8 cellular contexts compared by ENCODE assay signal in genomic region chr11:119095066-119095880, GRCh38. TPM values are rescaled to one million over a fixed set of nuclear protein-coding genes. Genes with fewer than 3 reads are reported as not detected.
DNase-seq lines count a peak whose midpoint lies in the region; ATAC-seq, FAIRE-seq and TF ChIP-seq lines count a peak whose summit lies in the region.

No MANE protein-coding gene starts in this region.

- peaks cover 41% of the 10 kb centered on the region for H3K36me3 Mint-ChIP-seq in nephron (ENCODE audit: low read depth)

- DNase-seq in HCEC 1CT, result peak; percentile 99
- DNase-seq in MG63, result peak; percentile 99
- peak; percentile 99 for DNase-seq in SHP77 (lab: John Stamatoyannopoulos, UW)
- peak; percentile 89 for DNase-seq in activated gamma-delta T cell (lab: John Stamatoyannopoulos, UW)
- DNase-seq in fibroblast of the conjunctiva (ENCODE audit: low read depth), result peak; percentile 99
- DNase-seq in stimulated activated naive CD8-positive, alpha-beta T cell treated with anti-CD3 and anti-CD28 coated beads, Interleukin-15, Interleukin-2, amounts not matched to agents 100 U/mL and 50 U/mL, for 24 hours, result peak; percentile 99

- no peaks in the 10 kb centered on the region for H3K9me3 Mint-ChIP-seq in nephron

- peaks cover 42% of the 10 kb centered on the region for H3K4me1 Mint-ChIP-seq in nephron

- peak; percentile 100 for FAIRE-seq in G401.6 (lab: Jason Lieb, UNC)

- H3K9me3 ChIP-seq in MG63, result no peaks in the 10 kb centered on the region

- peak in 2 of 3 experiments; percentile 32 to 48 for TF ChIP-seq CTCF in nephron (IDR thresholded peaks at IDR 0.05; ENCODE audit: unreplicated experiment in 3 of 3)

- H3K4me3 ChIP-seq in MG63, result peak overlapping the region; percentile 79

- peak overlapping the region; percentile 92 to 95 (median 94) for H3K4me3 Mint-ChIP-seq in nephron

- peak; percentile 86 for ATAC-seq in stimulated activated naive CD8-positive, alpha-beta T cell treated with anti-CD3 and anti-CD28 coated beads, Interleukin-15, Interleukin-2, amounts not matched to agents 100 U/mL and 50 U/mL, for 24 hours

- H3K27me3 ChIP-seq in MG63, result no peaks in the 10 kb centered on the region

- peak overlapping the region; percentile 4 to 94 (median 48) for H3K27ac Mint-ChIP-seq in nephron

- H3K36me3 ChIP-seq in MG63, result peaks cover 74% of the 10 kb centered on the region

- H3K27me3 Mint-ChIP-seq in nephron (ENCODE audit: low read depth), result peaks cover 3% of the 10 kb centered on the region

RNA-seq across cellular contexts. Expression of gene DPAGT1, which starts 6.4 kb away (rescaled TPM):
- 7.9 and 18.4 TPM in 2 replicates for total RNA-seq in MG63 (2014; rRNA removed; shearing (Covaris generic); ENCODE audit: low replicate concordance)

RNA-seq across cellular contexts. Expression of gene HMBS, which starts 10.6 kb away (rescaled TPM):
- 35.5 and 54.7 TPM in 2 replicates for total RNA-seq in MG63 (2014; rRNA removed; shearing (Covaris generic); ENCODE audit: low replicate concordance)

RNA-seq across cellular contexts. Expression of gene C2CD2L, which starts 11.9 kb away (rescaled TPM):
- 2.9 and 5.1 TPM in 2 replicates for total RNA-seq in MG63 (2014; rRNA removed; shearing (Covaris generic); ENCODE audit: low replicate concordance)

RNA-seq across cellular contexts. Expression of gene HINFP, which starts 26.1 kb away (rescaled TPM):
- 8.3 and 27.5 TPM in 2 replicates for total RNA-seq in MG63 (2014; rRNA removed; shearing (Covaris generic); ENCODE audit: low replicate concordance)

RNA-seq across cellular contexts. Expression of gene VPS11, which starts 27.7 kb away (rescaled TPM):
- total RNA-seq in MG63 (2014; rRNA removed; shearing (Covaris generic); ENCODE audit: low replicate concordance), result 9.1 and 14.2 TPM in 2 replicates

Comparison
In these comparisons a context has a peak if more than half of its experiments do, and no peak if none do; other contexts are left out.
1. Peak in every context shown above with its lines: DNase-seq, ATAC-seq and H3K4me3 ChIP-seq.